22 cellular contexts compared by ENCODE assay signal in the genomic region with DNA sequence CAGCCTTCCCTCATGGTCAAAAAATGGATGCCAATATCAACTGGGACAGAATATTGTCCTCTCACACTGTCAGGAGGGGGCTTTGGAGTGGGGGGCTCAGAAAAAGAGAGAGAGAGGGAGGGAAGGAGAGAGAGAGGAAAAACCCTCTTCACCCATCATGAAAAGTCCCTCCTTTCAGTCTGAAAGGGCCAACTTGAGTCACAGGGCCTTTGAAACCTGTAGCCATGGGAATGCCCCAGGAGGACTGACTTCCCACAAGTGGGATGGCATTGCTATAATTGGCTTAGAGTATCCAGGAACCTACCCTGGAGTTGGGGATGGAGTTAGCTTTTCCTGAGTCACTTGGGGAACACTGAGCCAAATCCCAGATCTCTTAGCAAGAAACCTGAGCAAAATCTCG. TPM values are rescaled to one million over a fixed set of nuclear protein-coding genes. Genes with fewer than 3 reads are reported as not detected.
DNase-seq lines count a peak whose midpoint lies in the region; ATAC-seq and TF ChIP-seq lines count a peak whose summit lies in the region.
"Had no signal": no experiment of that assay in that cellular context is flagged by ENCODE, and none has a peak within 500 bp of the region (broad histone marks: within the 10 kb centered on the region; RNA-seq: fewer than 3 reads in every experiment).

No MANE protein-coding gene starts in this region.

- peak; percentile 10 for DNase-seq in NCI-H82 (lab: John Stamatoyannopoulos, UW)
- no peak for DNase-seq in NCI-H82 treated with DMSO at 0.1 percent for 48 hours (lab: John Stamatoyannopoulos, UW; ENCODE audit: unreplicated experiment)
- DNase-seq in M059J (ENCODE audit: low read depth) = peak; percentile 14
- peak; percentile 12 for DNase-seq in fibroblast of the aortic adventitia (ENCODE audit: low read depth)
- peak; percentile 8 for DNase-seq in neural progenitor cell (ENCODE audit: low spot score)
- no peak for DNase-seq in DMS 273 treated with DMSO at 0.1 percent for 48 hours (lab: John Stamatoyannopoulos, UW)
- no peak for DNase-seq in NCI-H1436 treated with DMSO at 0.1 percent for 48 hours (lab: John Stamatoyannopoulos, UW)
- DNase-seq: AML-193; Caco-2; CD4-positive, alpha-beta T cell; DMS153; DMS79; GDM1; HCEC 1CT; IMR-90 had no signal

- TF ChIP-seq CTCF in fibroblast of the aortic adventitia (IDR thresholded peaks at IDR 0.05; ENCODE audit: insufficient read depth, low read length) (no peak), neural progenitor cell (IDR thresholded peaks at IDR 0.05) (no peak)

- H3K36me3 ChIP-seq in neural progenitor cell = no peaks in the 10 kb centered on the region

- H3K9me3 Mint-ChIP-seq in neural progenitor cell = peaks cover 8% of the 10 kb centered on the region
- H3K9me3 Mint-ChIP-seq: CD4-positive, alpha-beta T cell had no signal

- no peak overlapping the region for H3K4me2 ChIP-seq in neural progenitor cell
- H3K4me2 ChIP-seq: A549, GM23338 had no signal

- no peak overlapping the region for H3K9ac ChIP-seq in neural progenitor cell

- no peaks in the 10 kb centered on the region for H3K27me3 ChIP-seq in neural progenitor cell

- peaks cover 5% of the 10 kb centered on the region for H3K9me3 ChIP-seq in neural progenitor cell (ENCODE audit: low read depth)
- H3K9me3 ChIP-seq: A549, Caco-2 had no signal

- H4K20me1 ChIP-seq in neural progenitor cell (ENCODE audit: low read depth) = no peaks in the 10 kb centered on the region

- H3K27ac ChIP-seq in neural progenitor cell = no peak overlapping the region
- H3K27ac ChIP-seq: 22Rv1, A549, C4-2B, HL-60 had no signal

- H2AFZ ChIP-seq in neural progenitor cell (replicated peaks) = no peak overlapping the region
- H2AFZ ChIP-seq: GM23338 had no signal

- peaks cover under 1% of the 10 kb centered on the region for H3K4me1 Mint-ChIP-seq in neural progenitor cell

- H3K4me3 Mint-ChIP-seq in neural progenitor cell = no peak overlapping the region
- H3K4me3 Mint-ChIP-seq: CD4-positive, alpha-beta T cell; GM23338 had no signal

- no peaks in the 10 kb centered on the region for H3K27me3 Mint-ChIP-seq in neural progenitor cell (ENCODE audit: insufficient read depth, low read depth)
- H3K27me3 Mint-ChIP-seq: CD4-positive, alpha-beta T cell had no signal

- no peaks in the 10 kb centered on the region for H3K4me1 ChIP-seq in neural progenitor cell
- H3K4me1 ChIP-seq: A549, Caco-2 had no signal

- H3K27ac Mint-ChIP-seq in neural progenitor cell = no peak overlapping the region
- H3K27ac Mint-ChIP-seq: CD4-positive, alpha-beta T cell; GM23338 had no signal

- H3K4me3 ChIP-seq in fibroblast of the aortic adventitia (ENCODE audit: low read depth, low read length) (no peak overlapping the region), neural progenitor cell (no peak overlapping the region)
- H3K4me3 ChIP-seq: A549, GM23338, K562 had no signal

- no peak for ATAC-seq in HG03469 (IDR thresholded peaks at IDR 0.05; ENCODE audit: unreplicated experiment)
- ATAC-seq: A549, GM23338, K562 had no signal

- H3F3A ChIP-seq in neural progenitor cell (ENCODE audit: low read depth) = no peaks in the 10 kb centered on the region

- H3K79me2 ChIP-seq in neural progenitor cell (ENCODE audit: low read depth) = no peaks in the 10 kb centered on the region

- H3K36me3 Mint-ChIP-seq in neural progenitor cell = peaks cover 7% of the 10 kb centered on the region

RNA-seq across cellular contexts. Expression of gene DNAJC21, which starts 41.2 kb away (rescaled TPM):
- 26.6 and 38.2 TPM in 2 replicates for total RNA-seq in M059J (2014; rRNA removed; shearing (Covaris generic))
- total RNA-seq in fibroblast of the aortic adventitia (ENCODE audit: low replicate concordance) (32.6 and 68.9 TPM in 2 replicates), neural progenitor cell (ENCODE audit: low replicate concordance) (33.9 and 52.8 TPM in 2 replicates)

RNA-seq across cellular contexts. Expression of gene BRIX1, which starts 55.0 kb away (rescaled TPM):
- 64.4 and 77.6 TPM in 2 replicates for total RNA-seq in M059J (2014; rRNA removed; shearing (Covaris generic))
- 31.3 and 41.9 TPM in 2 replicates for total RNA-seq in fibroblast of the aortic adventitia (ENCODE audit: low replicate concordance)
- total RNA-seq in neural progenitor cell (ENCODE audit: low replicate concordance) = 53.3 and 61.2 TPM in 2 replicates

RNA-seq across cellular contexts. Expression of gene RAD1, which starts 55.2 kb away (rescaled TPM):
- total RNA-seq in M059J (2014; rRNA removed; shearing (Covaris generic)) = 69.2 and 71.1 TPM in 2 replicates
- total RNA-seq in fibroblast of the aortic adventitia (ENCODE audit: low replicate concordance) (14.7 and 38.6 TPM in 2 replicates), neural progenitor cell (ENCODE audit: low replicate concordance) (39.0 and 40.6 TPM in 2 replicates)

Comparison
In these comparisons a context has a peak if more than half of its experiments do, and no peak if none do; other contexts are left out.
1. DNase-seq: peak in NCI-H82 (single experiment), M059J (single experiment), fibroblast of the aortic adventitia (single experiment) and neural progenitor cell (single experiment); none in NCI-H82 treated with DMSO at 0.1 percent for 48 hours (single experiment), DMS 273 treated with DMSO at 0.1 percent for 48 hours (single experiment) and NCI-H1436 treated with DMSO at 0.1 percent for 48 hours (single experiment).